Comparison of ENCODE assay signal across 11 cellular contexts in the genomic region with DNA sequence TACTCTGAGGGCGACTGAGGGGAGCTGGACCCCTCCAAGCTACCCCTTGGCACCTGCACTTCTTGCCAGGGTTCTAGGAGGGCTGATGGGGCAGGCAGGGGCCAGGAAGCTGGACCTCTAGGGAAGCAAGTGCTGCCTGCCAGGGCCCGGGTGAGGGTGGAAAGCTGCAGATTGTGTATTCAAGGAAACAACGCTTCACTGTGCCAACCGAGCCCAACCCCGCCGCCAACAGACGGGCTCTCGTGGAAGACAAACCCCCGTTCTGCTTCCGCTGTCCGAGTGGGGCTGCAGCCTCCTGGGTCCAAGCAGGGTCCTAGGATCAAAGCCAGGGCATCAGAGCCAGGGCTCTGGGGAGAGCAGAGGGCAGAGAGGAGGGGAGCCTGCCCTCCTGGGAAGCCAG. TPM values are rescaled to one million over a fixed set of nuclear protein-coding genes. Genes with fewer than 3 reads are reported as not detected.
DNase-seq lines count a peak whose midpoint lies in the region; ATAC-seq and TF ChIP-seq lines count a peak whose summit lies in the region.
"Had no signal": no experiment of that assay in that cellular context is flagged by ENCODE, and none has a peak within 500 bp of the region (broad histone marks: within the 10 kb centered on the region; RNA-seq: fewer than 3 reads in every experiment).

No MANE protein-coding gene starts in this region.

- H3K9me3 Mint-ChIP-seq in CD8-positive, alpha-beta memory T cell, result no peaks in the 10 kb centered on the region
- H3K9me3 Mint-ChIP-seq: HFFc6 had no signal

- no peak for TF ChIP-seq CTCF in Peyer's patch (IDR thresholded peaks at IDR 0.05)

- peak overlapping the region; percentile 90 for H3K27ac ChIP-seq in CD8-positive, alpha-beta memory T cell (ENCODE audit: low read depth, low read length)
- H3K27ac ChIP-seq in Peyer's patch, result peak overlapping the region; percentile 85 to 95 (median 89)
- H3K27ac ChIP-seq in rectal smooth muscle tissue (ENCODE audit: low read depth, low read length), result no peak overlapping the region

- peak in 1 of 2 donors; percentile 25 for TF ChIP-seq POLR2A in Peyer's patch (IDR thresholded peaks at IDR 0.05)

- H3K4me1 Mint-ChIP-seq in CD8-positive, alpha-beta memory T cell, result peaks cover 78 to 85% (median 80%) of the 10 kb centered on the region in 3 donors

- H3K9me3 ChIP-seq in CD8-positive, alpha-beta memory T cell (ENCODE audit: low read length), result no peaks in the 10 kb centered on the region
- H3K9me3 ChIP-seq in Peyer's patch, result no peaks in the 10 kb centered on the region

- no peak overlapping the region for H3K9ac ChIP-seq in rectal smooth muscle tissue (ENCODE audit: low read length)

- H3K27ac Mint-ChIP-seq in CD8-positive, alpha-beta memory T cell, result peak overlapping the region; percentile 82 to 99 (median 97)

- no peak overlapping the region for H3K4me3 ChIP-seq in CD8-positive, alpha-beta memory T cell (ENCODE audit: low read length)
- peak overlapping the region in 2 of 4 donors; percentile 88 to 97 for H3K4me3 ChIP-seq in Peyer's patch
- peak overlapping the region; percentile 70 for H3K4me3 ChIP-seq in rectal smooth muscle tissue (ENCODE audit: low read length)

- H3K4me1 ChIP-seq in CD8-positive, alpha-beta memory T cell (ENCODE audit: insufficient read depth, low read length), result peaks cover 73% of the 10 kb centered on the region
- H3K4me1 ChIP-seq in Peyer's patch (peaks cover 13 to 70% (median 46%) of the 10 kb centered on the region in 4 donors), rectal smooth muscle tissue (ENCODE audit: control insufficient read depth, insufficient read depth, low read length) (peaks cover 19% of the 10 kb centered on the region)

- DNase-seq in CD8-positive, alpha-beta memory T cell, result no peak
- DNase-seq in Peyer's patch (peak in 2 of 3 donors; percentile 66 to 70), globus pallidus (ENCODE audit: low spot score) (peak; percentile 59), MV-4-11 (lab: John Stamatoyannopoulos, UW) (no peak)

- H3K36me3 Mint-ChIP-seq in CD8-positive, alpha-beta memory T cell, result peaks cover 3 to 41% (median 5%) of the 10 kb centered on the region in 3 donors

- H3K4me3 Mint-ChIP-seq in CD8-positive, alpha-beta memory T cell, result peak overlapping the region; percentile 91 to 99 (median 94)

- POLR2A ChIA-PET in CD8-positive, alpha-beta memory T cell (lab: Charles Lee), result no interaction called here

- CTCF ChIA-PET in CD8-positive, alpha-beta memory T cell (lab: Charles Lee), result interaction anchor here (4.0 kb wide), 1 partner anchor 19 kb away, joined by 18 read pairs; no protein-coding TSS in a partner anchor

- no peaks in the 10 kb centered on the region for H3K27me3 ChIP-seq in CD8-positive, alpha-beta memory T cell (ENCODE audit: insufficient read depth, low read length, poor library complexity, severe bottlenecking)
- H3K27me3 ChIP-seq in Peyer's patch (no peaks in the 10 kb centered on the region), rectal smooth muscle tissue (ENCODE audit: control insufficient read depth, insufficient read depth, low read length) (no peaks in the 10 kb centered on the region)

- ATAC-seq in HG02981 (IDR thresholded peaks at IDR 0.05; ENCODE audit: unreplicated experiment), result no peak
- no peak for ATAC-seq in GM19467 (IDR thresholded peaks at IDR 0.05; ENCODE audit: unreplicated experiment)
- no peak for ATAC-seq in GM21528 (IDR thresholded peaks at IDR 0.05; ENCODE audit: low FRiP score, unreplicated experiment)
- ATAC-seq: sciatic nerve had no signal

- H3K27me3 Mint-ChIP-seq in CD8-positive, alpha-beta memory T cell, result no peaks in the 10 kb centered on the region

- H3K36me3 ChIP-seq in CD8-positive, alpha-beta memory T cell (ENCODE audit: insufficient read depth, low read length), result no peaks in the 10 kb centered on the region
- H3K36me3 ChIP-seq in Peyer's patch (peaks cover 0 to 18% (median 0%) of the 10 kb centered on the region in 3 donors), rectal smooth muscle tissue (ENCODE audit: control insufficient read depth, insufficient read depth, low read length) (no peaks in the 10 kb centered on the region)

RNA-seq across cellular contexts. Expression of a gene that starts 3.2 kb away (rescaled TPM):
- total RNA-seq in CD8-positive, alpha-beta memory T cell, result 10 to 100 TPM; 64.7 to 67.9 TPM
- 154 TPM for polyA plus RNA-seq in CD8-positive, alpha-beta memory T cell
- total RNA-seq in Peyer's patch, result 100 to 1,000 TPM in 3 of 4 donors, 10 to 100 TPM in 1; 84.2 to 236 (median 196) TPM

RNA-seq across cellular contexts. Expression of a gene that starts 25.4 kb away (rescaled TPM):
- total RNA-seq in CD8-positive, alpha-beta memory T cell, result not detected
- polyA plus RNA-seq in CD8-positive, alpha-beta memory T cell, result not detected
- 1 to 10 TPM in 1 of 4 donors, not detected in 3; 3.2 TPM for total RNA-seq in Peyer's patch
- total RNA-seq: HFFc6 had no signal

RNA-seq across cellular contexts. Expression of a gene that starts 43.7 kb away (rescaled TPM):
- not detected for total RNA-seq in CD8-positive, alpha-beta memory T cell
- not detected for polyA plus RNA-seq in CD8-positive, alpha-beta memory T cell
- not detected for total RNA-seq in Peyer's patch
- total RNA-seq: HFFc6; T-helper 2 cell treated with Interferon-gamma antibody and Interleukin-4, amounts not matched to agents 100 ng/mL and 5 ng/mL, for 36 hours had no signal

Comparison
In these comparisons a context has a peak if more than half of its experiments do, and no peak if none do; other contexts are left out.
1. DNase-seq: peak in Peyer's patch (2 of 3) and globus pallidus (single experiment); none in CD8-positive, alpha-beta memory T cell (0 of 5) and MV-4-11 (single experiment).